In the genomic region with DNA sequence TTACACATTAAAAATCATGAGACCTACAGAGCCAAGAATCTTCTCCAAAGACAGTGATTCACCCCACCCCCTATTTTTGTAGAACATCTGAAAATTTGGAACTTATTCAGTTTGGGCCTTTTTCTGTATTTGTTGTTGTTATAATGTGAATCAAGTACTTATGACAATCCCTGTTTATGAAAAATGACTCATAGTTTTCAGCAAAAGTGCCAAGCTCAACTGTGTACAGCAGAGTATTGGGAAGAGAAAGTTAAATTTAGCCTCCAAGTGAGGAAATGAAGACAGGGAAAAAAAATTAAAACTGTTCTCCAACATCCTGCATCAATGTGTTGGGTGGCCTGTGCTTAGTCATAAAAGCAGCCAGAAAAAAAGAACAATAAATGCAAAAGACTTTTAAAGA, we compare ENCODE assay signal across 12 cellular contexts. TPM values are rescaled to one million over a fixed set of nuclear protein-coding genes. Genes with fewer than 3 reads are reported as not detected.
"Had no signal": no experiment of that assay in that cellular context is flagged by ENCODE, and none has a peak within 500 bp of the region (broad histone marks: within the 10 kb centered on the region; RNA-seq: fewer than 3 reads in every experiment).

No MANE protein-coding gene starts in this region.

- H3K4me1 ChIP-seq: colonic mucosa, right atrium auricular region, transverse colon had no signal

- H3K27me3 ChIP-seq: colonic mucosa, right atrium auricular region, transverse colon had no signal

- DNase-seq: activated B cell treated with CpG ODN at 0.5 μM for 24 hours; activated CD4-positive, alpha-beta T cell treated with anti-CD3 and anti-CD28 coated beads, Interleukin-2, amount 10 ng/mL, durations not matched to agents 24 days and 14 days; activated naive CD4-positive, alpha-beta T cell treated with Interleukin-2 at 50 U/mL for 16 hours; activated naive CD8-positive, alpha-beta T cell treated with anti-CD3 and anti-CD28 coated beads, Interleukin-2, amount 50 U/mL, for 24 hours; colonic mucosa; effector CD4-positive, alpha-beta T cell; natural killer cell; transverse colon had no signal

- H3K4me3 ChIP-seq: colonic mucosa, right atrium auricular region, transverse colon had no signal

- H3K9me3 ChIP-seq: colonic mucosa, right atrium auricular region, transverse colon had no signal

- H3K36me3 ChIP-seq: colonic mucosa, right atrium auricular region, transverse colon had no signal

- H3K27ac ChIP-seq: colonic mucosa, right atrium auricular region, transverse colon had no signal

- ATAC-seq: activated naive CD8-positive, alpha-beta T cell treated with anti-CD3 and anti-CD28 coated beads, Interleukin-2, amount 50 U/mL, for 24 hours; natural killer cell; stimulated activated effector memory CD8-positive, alpha-beta T cell treated with anti-CD3 and anti-CD28 coated beads, Interleukin-12 subunit alpha, Interleukin-12 subunit beta, amount 100 ng/mL, for 72 hours had no signal

RNA-seq across cellular contexts. Expression of a gene that starts 46.2 kb away (rescaled TPM):
- total RNA-seq: activated B cell treated with CpG ODN at 0.5 μM for 24 hours; activated CD4-positive, alpha-beta T cell treated with anti-CD3 and anti-CD28 coated beads, Interleukin-2, amount 10 ng/mL, durations not matched to agents 24 days and 14 days; activated T-helper 1 cell treated with anti-CD3 and anti-CD28 coated beads, Interleukin-12 subunit alpha, Interleukin-12 subunit beta, Interleukin-2, Interleukin-4 antibody, amounts not matched to agents 30 ng/mL and 10 ng/mL and 1 ng/mL, durations not matched to agents 14 hours and 24 hours and 36 hours; endothelial cell of umbilical vein; natural killer cell had no signal
- polyA plus RNA-seq: endothelial cell of umbilical vein had no signal
